ENCODE assay signal across 1 cellular context in genomic region chr6:105519954-105520353, GRCh38.
TF ChIP-seq lines count a peak whose summit lies in the region.

No MANE protein-coding gene starts in this region.

TF ChIP-seq in HCT116, 20 proteins besides CTCF, POLR2A, EP300 and RAD21 (continued from another document):
- TF ChIP-seq ZBTB33 (IDR thresholded peaks at IDR 0.05; ENCODE audit: extremely low read depth, insufficient replicate concordance, low read length) (no peak), FOSL1 (IDR thresholded peaks at IDR 0.05; ENCODE audit: low read depth) (no peak), ZFX (IDR thresholded peaks at IDR 0.05) (no peak)
